8 cellular contexts compared by ENCODE assay signal in the genomic region with DNA sequence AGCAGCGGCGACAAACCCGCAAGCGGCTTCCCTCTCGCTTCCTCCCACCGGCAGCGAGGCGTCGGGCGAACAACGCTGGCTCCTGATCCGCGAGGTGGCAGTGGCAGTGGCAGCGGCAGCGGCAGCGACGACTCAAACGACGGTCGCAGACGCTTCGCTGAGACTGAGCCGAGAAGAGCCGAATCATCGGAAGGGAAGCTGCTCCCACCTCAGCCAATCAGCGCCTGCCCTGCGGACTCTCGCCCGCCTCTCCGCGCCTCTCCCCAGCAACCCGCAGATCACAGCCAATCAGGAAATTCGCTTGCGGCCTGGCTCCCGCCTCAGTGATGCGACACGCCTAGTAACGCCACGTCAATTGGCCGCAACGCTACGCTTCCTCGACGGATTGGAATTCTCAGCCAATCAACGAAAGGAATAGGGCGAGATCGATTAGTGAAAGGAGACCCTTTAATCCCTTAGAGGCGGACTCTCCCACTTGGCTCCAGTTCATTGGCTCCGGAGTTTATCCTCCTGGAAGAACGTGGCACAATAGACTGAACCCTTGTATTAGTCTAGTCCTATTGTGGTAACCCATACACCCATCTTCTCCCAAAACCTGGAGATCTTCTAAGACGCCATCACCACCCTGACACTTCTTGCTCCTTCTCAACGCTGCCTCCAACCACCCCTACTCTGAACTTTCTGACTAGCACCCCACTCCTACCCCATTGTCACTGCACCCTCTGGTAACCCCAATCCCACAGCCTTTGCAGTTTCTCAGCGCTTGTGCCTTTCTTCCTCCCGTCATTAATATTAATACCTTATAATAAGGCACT. TPM values are rescaled to one million over a fixed set of nuclear protein-coding genes. Genes with fewer than 3 reads are reported as not detected.
DNase-seq lines count a peak whose midpoint lies in the region; ATAC-seq and TF ChIP-seq lines count a peak whose summit lies in the region.

TSS of gene VCP (minus strand) at position 165 of the 815 bp plus-strand sequence. CDS start 272 bp downstream, outside the sequence.

- no peak for TF ChIP-seq CTCF in PC-9 (conservative IDR thresholded peaks at IDR 0.05)
- TF ChIP-seq CTCF in mucosa of descending colon (IDR thresholded peaks at IDR 0.05), result no peak

- peaks cover 5% of the 10 kb centered on the region; the same call in 1 of the 2 replicates for H3K36me3 ChIP-seq in PC-9 (ENCODE audit: low read depth)
- H3K36me3 ChIP-seq in mucosa of descending colon (ENCODE audit: low read depth), result no peaks in the 10 kb centered on the region

- peak within 1 kb of the TSS; percentile 89 for H3K4me3 ChIP-seq in Jurkat, Clone E6-1 (ENCODE audit: low read length)
- peak within 1 kb of the TSS; percentile 91 for H3K4me3 ChIP-seq in PC-9
- H3K4me3 ChIP-seq in mucosa of descending colon, result peak within 1 kb of the TSS; percentile 100

- H3K9me3 ChIP-seq in PC-9 (ENCODE audit: insufficient read depth, low read depth), result no peaks in the 10 kb centered on the region
- H3K9me3 ChIP-seq in mucosa of descending colon, result no peaks in the 10 kb centered on the region

- H3K9me2 ChIP-seq in PC-9 (ENCODE audit: insufficient read depth), result no peaks in the 10 kb centered on the region

- no TSS peak for BruUV-seq in PC-9 (replicated peaks; lab: Mats Ljungman, UMichigan)

- peak; percentile 99 for DNase-seq in DMS153 (lab: John Stamatoyannopoulos, UW)
- DNase-seq in Jurkat, Clone E6-1 (ENCODE audit: low read depth, low spot score), result peak; percentile 99
- peak; percentile 94 for DNase-seq in PC-9
- peak; percentile 95 for DNase-seq in activated T-cell treated with anti-CD3 and anti-CD28 coated beads, Interleukin-2, amount 50 U/mL, for 1 hour
- peak; percentile 97 for DNase-seq in epithelial cell of prostate (ENCODE audit: low read depth, low spot score)
- peak; percentile 96 to 99 (median 97) for DNase-seq in mucosa of descending colon
- DNase-seq in stimulated activated CD8-positive, alpha-beta memory T cell treated with anti-CD3 and anti-CD28 coated beads, Interleukin-4, amount 100 ng/mL, for 4 hours (ENCODE audit: low read depth in 2 of 2, low spot score in 1 of 2), result peak; percentile 88 to 95

- ATAC-seq in GM21619 (IDR thresholded peaks at IDR 0.05; ENCODE audit: unreplicated experiment) (peak; percentile 83), mucosa of descending colon (peak; percentile 95)

- H3K27me3 ChIP-seq in PC-9 (ENCODE audit: insufficient read depth, low read depth), result no peaks in the 10 kb centered on the region

- peaks cover 43% of the 10 kb centered on the region for H3K79me2 ChIP-seq in PC-9 (ENCODE audit: low read depth)

- H3K27ac ChIP-seq in PC-9, result peak within 1 kb of the TSS; percentile 97
- H3K27ac ChIP-seq in epithelial cell of prostate, result peak within 1 kb of the TSS; percentile 100

- H4K20me1 ChIP-seq in PC-9 (ENCODE audit: insufficient read depth), result peaks cover 40% of the 10 kb centered on the region

- peak within 1 kb of the TSS; percentile 99 for H3K4me2 ChIP-seq in PC-9

- H3F3A ChIP-seq in PC-9 (ENCODE audit: insufficient read depth, low read depth), result peaks cover 22% of the 10 kb centered on the region

- intact Hi-C loops in PC-9 (cut with micrococcal nuclease; ENCODE audit: unreplicated experiment) (loop anchor here (5.0 kb wide), 1 partner anchor 85 kb away; the partner anchor contains the start of gene DNAJB5), mucosa of descending colon (cut with DNase I, micrococcal nuclease) (no loop called here)

- peak within 1 kb of the TSS; percentile 43 for H2AFZ ChIP-seq in PC-9

- POLR2A ChIA-PET in PC-9 (lab: Charles Lee; ENCODE audit: unreplicated experiment), result interaction anchor here (0.6 to 0.8 kb wide), 3 partner anchors 31 to 586 kb away, joined by 5 to 13 read pairs (median 6); partner anchors contain the start of gene ATOSB

- H3K4me1 ChIP-seq in PC-9 (replicated peaks; ENCODE audit: insufficient read depth) (peaks cover 17% of the 10 kb centered on the region), mucosa of descending colon (ENCODE audit: low read depth) (peaks cover 20% of the 10 kb centered on the region)

- CTCF ChIA-PET in PC-9 (lab: Charles Lee), result no interaction called here

RNA-seq across cellular contexts. Expression of gene VCP, which starts in this region (rescaled TPM):
- 227 TPM for polyA plus RNA-seq in Jurkat, Clone E6-1 (2012; ENCODE audit: insufficient read depth, insufficient read length)
- 200 and 216 TPM in 2 replicates for total RNA-seq in PC-9 (2021)
- total RNA-seq in mucosa of descending colon, result 100 to 1,000 TPM; 150 to 193 (median 174) TPM

Comparison
In these comparisons a context has a peak if more than half of its experiments do, and no peak if none do; other contexts are left out.
1. Peak in every context shown above with its lines: DNase-seq, ATAC-seq, H3K4me3 ChIP-seq and H3K27ac ChIP-seq.